ENCODE assay signal across 1 cellular context in the genomic region with DNA sequence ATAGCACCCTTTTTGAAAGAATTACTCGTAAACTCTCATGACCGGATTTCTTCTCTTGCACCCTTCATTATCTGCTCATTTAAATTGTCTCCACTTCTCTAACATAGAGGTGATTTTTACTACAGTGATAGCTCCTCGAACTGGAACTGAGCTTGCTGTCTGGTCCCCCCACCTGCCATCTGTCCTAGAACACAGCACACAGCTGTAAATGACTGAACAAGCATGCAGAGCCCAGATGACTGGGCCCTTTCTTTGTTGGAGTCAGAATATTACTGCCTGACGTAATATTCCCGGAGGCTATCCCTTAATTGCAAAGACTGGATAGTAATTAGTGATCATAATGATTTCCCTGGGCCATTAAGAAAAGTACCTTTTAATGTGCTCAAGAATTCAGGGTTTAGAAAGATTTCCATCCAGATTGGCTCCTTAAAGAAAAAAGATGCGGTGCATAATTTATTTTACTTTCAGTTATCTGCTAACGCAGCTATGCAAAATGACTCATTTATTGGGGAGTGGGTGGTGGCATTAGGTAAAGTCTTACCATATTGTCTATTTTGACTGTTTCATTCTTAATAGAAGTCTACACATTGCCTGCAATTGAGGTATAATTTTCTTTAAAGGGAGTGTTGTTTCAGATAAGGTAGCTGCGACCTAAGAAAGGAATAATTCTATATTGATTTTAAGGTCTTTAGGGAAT.
TF ChIP-seq lines count a peak whose summit lies in the region.

No MANE protein-coding gene starts in this region.

TF ChIP-seq in GM23338, 12 proteins besides CTCF, POLR2A, EP300 and RAD21:
- TF ChIP-seq ZNF462 (CRISPR knock-in tag; IDR thresholded peaks at IDR 0.05) (no peak), EZH2 (IDR thresholded peaks at IDR 0.05; ENCODE audit: low read depth, unreplicated experiment) (no peak), POLR2AphosphoS5 (IDR thresholded peaks at IDR 0.05; ENCODE audit: low read depth) (no peak), REST (IDR thresholded peaks at IDR 0.05; ENCODE audit: unreplicated experiment) (no peak), ZNF114 (CRISPR knock-in tag; IDR thresholded peaks at IDR 0.05) (no peak), STAT1 (IDR thresholded peaks at IDR 0.05; ENCODE audit: unreplicated experiment) (no peak), NANOG (IDR thresholded peaks at IDR 0.05; ENCODE audit: borderline replicate concordance) (no peak), EZH2phosphoT487 (IDR thresholded peaks at IDR 0.05; ENCODE audit: unreplicated experiment) (no peak), CREB1 (CRISPR knock-in tag; IDR thresholded peaks at IDR 0.05; ENCODE audit: low read depth) (no peak), ZNF331 (CRISPR knock-in tag; IDR thresholded peaks at IDR 0.05; ENCODE audit: low read depth) (no peak), ETS1 (IDR thresholded peaks at IDR 0.05) (no peak)
